Comparison of ENCODE assay signal across 21 cellular contexts in genomic region chrX:21933077-21933476, GRCh38. TPM values are rescaled to one million over a fixed set of nuclear protein-coding genes. Genes with fewer than 3 reads are reported as not detected.
DNase-seq lines count a peak whose midpoint lies in the region; ATAC-seq and TF ChIP-seq lines count a peak whose summit lies in the region.
"Had no signal": no experiment of that assay in that cellular context is flagged by ENCODE, and none has a peak within 500 bp of the region (broad histone marks: within the 10 kb centered on the region; RNA-seq: fewer than 3 reads in every experiment).

No MANE protein-coding gene starts in this region.

- H3K9me2 ChIP-seq in GM23248 (ENCODE audit: insufficient read depth) (no peaks in the 10 kb centered on the region), PC-9 (ENCODE audit: insufficient read depth) (no peaks in the 10 kb centered on the region)

- POLR2A ChIA-PET in PC-9 (lab: Charles Lee; ENCODE audit: unreplicated experiment): no interaction called here

- H3F3A ChIP-seq in GM23248 (ENCODE audit: insufficient read depth): peaks cover 18% of the 10 kb centered on the region; the same call in 1 of the 2 replicates
- H3F3A ChIP-seq in PC-9 (ENCODE audit: insufficient read depth, low read depth): peaks cover 8% of the 10 kb centered on the region; the same call in 1 of the 2 replicates

- peaks cover 39% of the 10 kb centered on the region for H3K4me1 Mint-ChIP-seq in dendritic cell treated with granulocyte-macrophage colony-stimulating factor and Interleukin-4, amounts not matched to agents 40 ng/mL and 50 ng/mL, for 4 days (ENCODE audit: low read depth)
- H3K4me1 Mint-ChIP-seq in osteocyte (ENCODE audit: unreplicated experiment): peaks cover 39% of the 10 kb centered on the region

- H3K27ac ChIP-seq in GM23248 (peak overlapping the region; percentile 95), PC-9 (peak overlapping the region; percentile 91)
- H3K27ac ChIP-seq: neutrophil, WERI-Rb-1 had no signal

- H3K79me2 ChIP-seq in GM23248 (ENCODE audit: insufficient read depth) (no peaks in the 10 kb centered on the region), PC-9 (ENCODE audit: low read depth) (no peaks in the 10 kb centered on the region)

- ATAC-seq in GM18858 (IDR thresholded peaks at IDR 0.05; ENCODE audit: unreplicated experiment) (no peak), HG03521 (IDR thresholded peaks at IDR 0.05; ENCODE audit: unreplicated experiment) (no peak), GM19397 (IDR thresholded peaks at IDR 0.05; ENCODE audit: unreplicated experiment) (no peak), GM21390 (IDR thresholded peaks at IDR 0.05; ENCODE audit: unreplicated experiment) (no peak)

- H3K4me1 ChIP-seq in GM23248 (ENCODE audit: insufficient read depth) (peaks cover 19% of the 10 kb centered on the region), PC-9 (replicated peaks; ENCODE audit: insufficient read depth) (peaks cover 20% of the 10 kb centered on the region)
- H3K4me1 ChIP-seq: esophagus muscularis mucosa, heart left ventricle, sigmoid colon had no signal

- no peaks in the 10 kb centered on the region for H3K36me3 Mint-ChIP-seq in dendritic cell treated with granulocyte-macrophage colony-stimulating factor and Interleukin-4, amounts not matched to agents 40 ng/mL and 50 ng/mL, for 4 days (ENCODE audit: low read depth)
- H3K36me3 Mint-ChIP-seq in osteocyte (ENCODE audit: unreplicated experiment): no peaks in the 10 kb centered on the region

- H2AFZ ChIP-seq in GM23248 (no peak overlapping the region), PC-9 (no peak overlapping the region)

- no peak overlapping the region for H3K4me2 ChIP-seq in GM23248 (ENCODE audit: unreplicated experiment)
- H3K4me2 ChIP-seq in PC-9: peak overlapping the region; percentile 46; the same call in 1 of the 2 replicates

- H3K27me3 ChIP-seq in GM23248 (replicated peaks; ENCODE audit: insufficient read depth) (no peaks in the 10 kb centered on the region), PC-9 (ENCODE audit: insufficient read depth, low read depth) (no peaks in the 10 kb centered on the region)
- H3K27me3 ChIP-seq: BLaER1 treated with 17β-estradiol and CSF1 and Interleukin-3, amounts not matched to agents 10 nM and 100 nM; esophagus muscularis mucosa; heart left ventricle; neutrophil; sigmoid colon had no signal

- WGBS in GM23248 (ENCODE audit: low coverage in 1 of 2, low lambda C conversion rate in 2 of 2, missing lambda C conversion rate in 2 of 2), 2 experiments: 80 to 81% methylated on average over 6 to 7 of the region's 7 CpGs

- H4K20me1 ChIP-seq in GM23248 (ENCODE audit: insufficient read depth) (no peaks in the 10 kb centered on the region), PC-9 (ENCODE audit: insufficient read depth) (no peaks in the 10 kb centered on the region)
- H4K20me1 ChIP-seq: BLaER1 treated with 17β-estradiol and CSF1 and Interleukin-3, amounts not matched to agents 10 nM and 100 nM had no signal

- in situ Hi-C loops in GM23248 (cut with MboI): no loop called here

- H3K9ac ChIP-seq in GM23248: 0 out of 2 replicates have a peak overlapping the region, but pooled peaks have one; percentile 25

- CTCF ChIA-PET in PC-9 (lab: Charles Lee): no interaction called here

- H3K9me3 ChIP-seq in GM23248 (ENCODE audit: low read depth) (no peaks in the 10 kb centered on the region), PC-9 (ENCODE audit: insufficient read depth, low read depth) (no peaks in the 10 kb centered on the region)
- H3K9me3 ChIP-seq: esophagus muscularis mucosa, heart left ventricle, neutrophil, sigmoid colon had no signal

- H3K4me3 ChIP-seq in GM23248 (no peak overlapping the region), PC-9 (no peak overlapping the region)
- H3K4me3 ChIP-seq: BLaER1 treated with 17β-estradiol and CSF1 and Interleukin-3, amounts not matched to agents 10 nM and 100 nM; esophagus muscularis mucosa; heart left ventricle; sigmoid colon had no signal

- intact Hi-C loops in PC-9 (cut with micrococcal nuclease; ENCODE audit: unreplicated experiment): no loop called here
- intact Hi-C loops in dendritic cell treated with granulocyte-macrophage colony-stimulating factor and Interleukin-4, amounts not matched to agents 40 ng/mL and 50 ng/mL, for 4 days (cut with micrococcal nuclease): no loop called here

- BruUV-seq in PC-9 (replicated peaks; lab: Mats Ljungman, UMichigan): TSS peak; percentile 65

- H3K27ac Mint-ChIP-seq in dendritic cell treated with granulocyte-macrophage colony-stimulating factor and Interleukin-4, amounts not matched to agents 40 ng/mL and 50 ng/mL, for 4 days: peak overlapping the region; percentile 75
- H3K27ac Mint-ChIP-seq in osteocyte (ENCODE audit: unreplicated experiment): peak overlapping the region; percentile 98

- H3K36me3 ChIP-seq in GM23248 (ENCODE audit: low read depth): no peaks in the 10 kb centered on the region
- no peaks in the 10 kb centered on the region for H3K36me3 ChIP-seq in PC-9 (ENCODE audit: low read depth)
- H3K36me3 ChIP-seq: BLaER1 treated with 17β-estradiol and CSF1 and Interleukin-3, amounts not matched to agents 10 nM and 100 nM; esophagus muscularis mucosa; heart left ventricle; neutrophil; sigmoid colon; WERI-Rb-1 had no signal

- no peaks in the 10 kb centered on the region for H3K27me3 Mint-ChIP-seq in dendritic cell treated with granulocyte-macrophage colony-stimulating factor and Interleukin-4, amounts not matched to agents 40 ng/mL and 50 ng/mL, for 4 days
- no peaks in the 10 kb centered on the region for H3K27me3 Mint-ChIP-seq in osteocyte (ENCODE audit: unreplicated experiment)

- no peak overlapping the region for H3K4me3 Mint-ChIP-seq in dendritic cell treated with granulocyte-macrophage colony-stimulating factor and Interleukin-4, amounts not matched to agents 40 ng/mL and 50 ng/mL, for 4 days
- no peak overlapping the region for H3K4me3 Mint-ChIP-seq in osteocyte (ENCODE audit: unreplicated experiment)

- peaks cover 12% of the 10 kb centered on the region for H3K9me3 Mint-ChIP-seq in dendritic cell treated with granulocyte-macrophage colony-stimulating factor and Interleukin-4, amounts not matched to agents 40 ng/mL and 50 ng/mL, for 4 days
- H3K9me3 Mint-ChIP-seq in osteocyte (ENCODE audit: unreplicated experiment): no peaks in the 10 kb centered on the region

- DNase-seq in GM23248 (no peak), PC-9 (no peak), osteocyte (ENCODE audit: extremely low spot score, unreplicated experiment) (no peak)
- DNase-seq: heart left ventricle; islet precursor cell; mesendoderm; NCI-H1048; NCI-H2171; NCI-H82; sigmoid colon; stimulated activated CD4-positive, alpha-beta T cell treated with anti-CD3 and anti-CD28 coated beads, Interleukin-2, amount 100 ng/mL, for 48 hours; stimulated activated CD8-positive, alpha-beta memory T cell treated with anti-CD3 and anti-CD28 coated beads, Interleukin-4, amount 100 ng/mL, for 48 hours; WERI-Rb-1 had no signal

- TF ChIP-seq CTCF in PC-9 (conservative IDR thresholded peaks at IDR 0.05): no peak
- no peak for TF ChIP-seq CTCF in osteocyte (IDR thresholded peaks at IDR 0.05)

RNA-seq across cellular contexts. Expression of gene SMS, which starts 7.4 kb away (rescaled TPM):
- total RNA-seq in GM23248 (2014; rRNA removed; shearing (Covaris generic)): 159 and 162 TPM in 2 replicates
- polyA plus RNA-seq in GM23248 (2016; fragmentation: Nextera tagmentation; extraction: Ambion mirVana): 156 and 166 TPM in 2 replicates
- total RNA-seq in PC-9 (2021) (186 and 218 TPM in 2 replicates), osteocyte (91.4 and 94.5 TPM in 2 replicates)
